In the genomic region with DNA sequence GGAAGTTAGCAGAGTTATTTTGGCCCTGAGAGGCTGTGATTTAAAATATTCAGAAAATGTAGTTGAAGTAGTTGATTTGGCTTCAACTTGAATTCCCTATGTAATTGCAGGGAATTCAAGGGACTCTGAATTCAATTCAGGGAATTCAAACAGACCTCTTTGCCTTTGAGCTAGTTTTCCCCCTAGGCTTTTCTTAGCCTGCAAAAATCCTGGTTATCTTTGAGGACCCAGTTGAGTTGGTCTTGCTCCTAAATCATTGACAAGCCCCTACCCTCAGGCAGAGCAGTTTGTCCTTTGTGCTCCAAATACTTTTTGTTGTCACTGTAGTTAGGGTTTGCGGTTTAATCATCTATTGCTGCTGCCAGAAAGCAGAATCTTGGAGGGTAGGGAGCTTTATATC, we compare ENCODE assay signal across 14 cellular contexts. TPM values are rescaled to one million over a fixed set of nuclear protein-coding genes. Genes with fewer than 3 reads are reported as not detected.
DNase-seq lines count a peak whose midpoint lies in the region; ATAC-seq and TF ChIP-seq lines count a peak whose summit lies in the region.
"Had no signal": no experiment of that assay in that cellular context is flagged by ENCODE, and none has a peak within 500 bp of the region (broad histone marks: within the 10 kb centered on the region; RNA-seq: fewer than 3 reads in every experiment).

No MANE protein-coding gene starts in this region.

- TF ChIP-seq EP300 in esophagus muscularis mucosa (IDR thresholded peaks at IDR 0.05): no peak

- H3K4me1 ChIP-seq in heart right ventricle: peaks cover 0 to 38% (median 8%) of the 10 kb centered on the region in 9 donors
- peaks cover 21 to 37% (median 32%) of the 10 kb centered on the region in 4 donors for H3K4me1 ChIP-seq in esophagus muscularis mucosa
- peaks cover 4% of the 10 kb centered on the region for H3K4me1 ChIP-seq in muscle layer of colon (ENCODE audit: insufficient read depth, low read length)

- H3K4me3 Mint-ChIP-seq in activated CD4-positive, alpha-beta memory T cell treated with anti-CD3 and anti-CD28 coated beads, Interleukin-2, amount 10 ng/mL, durations not matched to agents 7 days and 5 days: no peak overlapping the region
- H3K4me3 Mint-ChIP-seq in Calu3 (ENCODE audit: low read depth, unreplicated experiment): no peak overlapping the region

- H3K9ac ChIP-seq in muscle layer of colon (ENCODE audit: low read length): no peak overlapping the region
- H3K9ac ChIP-seq: BLaER1 treated with 17β-estradiol and CSF1 and Interleukin-3, amounts not matched to agents 10 nM and 100 nM had no signal

- TF ChIP-seq POLR2A in esophagus muscularis mucosa (IDR thresholded peaks at IDR 0.05; ENCODE audit: low read depth): no peak

- peak overlapping the region in 2 of 10 donors; percentile 10 to 44 for H3K27ac ChIP-seq in heart right ventricle
- H3K27ac ChIP-seq in esophagus muscularis mucosa (replicated peaks in 1 of 4): peak overlapping the region; percentile 5 to 87 (median 34)
- peak overlapping the region; percentile 31 for H3K27ac ChIP-seq in muscle layer of colon (ENCODE audit: low read depth, low read length)

- CTCF ChIA-PET in activated CD4-positive, alpha-beta memory T cell treated with anti-CD3 and anti-CD28 coated beads, Interleukin-2, amount 10 ng/mL, durations not matched to agents 7 days and 5 days (lab: Charles Lee): no interaction called here
- CTCF ChIA-PET in Calu3 (lab: Charles Lee): no interaction called here

- ATAC-seq in left ventricle myocardium superior (peak; percentile 21), heart right ventricle (no peak)
- ATAC-seq: K562 had no signal

- DNase-seq in left ventricle myocardium superior (no peak), heart right ventricle (no peak), esophagus muscularis mucosa (ENCODE audit: extremely low spot score) (no peak), NCI-H1930 (lab: John Stamatoyannopoulos, UW) (no peak), NOMO-1 treated with DMSO at 0.1 percent for 48 hours (lab: John Stamatoyannopoulos, UW; ENCODE audit: unreplicated experiment) (no peak), Calu3 (no peak)
- no peak for DNase-seq in activated CD4-positive, alpha-beta memory T cell treated with anti-CD3 and anti-CD28 coated beads, Interleukin-2, amount 10 ng/mL, durations not matched to agents 7 days and 5 days
- DNase-seq: DMS 273 treated with DMSO at 0.1 percent for 48 hours, NCI-H1436 treated with DMSO at 0.1 percent for 48 hours, NCI-H510A treated with DMSO at 0.1 percent for 48 hours, SIG-M5 had no signal

- no peaks in the 10 kb centered on the region for H3K27me3 Mint-ChIP-seq in activated CD4-positive, alpha-beta memory T cell treated with anti-CD3 and anti-CD28 coated beads, Interleukin-2, amount 10 ng/mL, durations not matched to agents 7 days and 5 days
- H3K27me3 Mint-ChIP-seq in Calu3 (ENCODE audit: unreplicated experiment): no peaks in the 10 kb centered on the region

- H3K4me1 Mint-ChIP-seq in activated CD4-positive, alpha-beta memory T cell treated with anti-CD3 and anti-CD28 coated beads, Interleukin-2, amount 10 ng/mL, durations not matched to agents 7 days and 5 days: no peaks in the 10 kb centered on the region
- peaks cover 8% of the 10 kb centered on the region for H3K4me1 Mint-ChIP-seq in Calu3 (ENCODE audit: low read depth, unreplicated experiment)

- no peak for TF ChIP-seq CTCF in heart right ventricle (IDR thresholded peaks at IDR 0.05)
- TF ChIP-seq CTCF in esophagus muscularis mucosa (IDR thresholded peaks at IDR 0.05): no peak
- TF ChIP-seq CTCF in Calu3 (IDR thresholded peaks at IDR 0.05; ENCODE audit: unreplicated experiment): no peak

- POLR2A ChIA-PET in activated CD4-positive, alpha-beta memory T cell treated with anti-CD3 and anti-CD28 coated beads, Interleukin-2, amount 10 ng/mL, durations not matched to agents 7 days and 5 days (lab: Charles Lee): no interaction called here

- WGBS in heart right ventricle, 2 donors: 53 to 70% methylated on average over 1 of the region's 1 CpG
- WGBS in esophagus muscularis mucosa: 75% methylated on average over 1 of the region's 1 CpG

- no peak overlapping the region for H3K4me3 ChIP-seq in heart right ventricle
- H3K4me3 ChIP-seq in esophagus muscularis mucosa: no peak overlapping the region
- no peak overlapping the region for H3K4me3 ChIP-seq in muscle layer of colon (ENCODE audit: low read depth in 1 of 2, low read length in 2 of 2)
- H3K4me3 ChIP-seq: BLaER1 treated with 17β-estradiol and CSF1 and Interleukin-3, amounts not matched to agents 10 nM and 100 nM; K562 had no signal

- H3K9me3 Mint-ChIP-seq in activated CD4-positive, alpha-beta memory T cell treated with anti-CD3 and anti-CD28 coated beads, Interleukin-2, amount 10 ng/mL, durations not matched to agents 7 days and 5 days: no peaks in the 10 kb centered on the region
- no peaks in the 10 kb centered on the region for H3K9me3 Mint-ChIP-seq in Calu3 (ENCODE audit: low read depth, unreplicated experiment)

- H3K36me3 ChIP-seq in heart right ventricle: no peaks in the 10 kb centered on the region
- no peaks in the 10 kb centered on the region for H3K36me3 ChIP-seq in esophagus muscularis mucosa
- no peaks in the 10 kb centered on the region for H3K36me3 ChIP-seq in muscle layer of colon (ENCODE audit: insufficient read depth, low read length)
- H3K36me3 ChIP-seq: BLaER1 treated with 17β-estradiol and CSF1 and Interleukin-3, amounts not matched to agents 10 nM and 100 nM had no signal

- H3K27me3 ChIP-seq in heart right ventricle (no peaks in the 10 kb centered on the region), esophagus muscularis mucosa (no peaks in the 10 kb centered on the region), muscle layer of colon (ENCODE audit: control insufficient read depth in 1 of 2, insufficient read depth in 2 of 2, low read length in 2 of 2) (no peaks in the 10 kb centered on the region)
- H3K27me3 ChIP-seq: BLaER1 treated with 17β-estradiol and CSF1 and Interleukin-3, amounts not matched to agents 10 nM and 100 nM had no signal

- H3K36me3 Mint-ChIP-seq in activated CD4-positive, alpha-beta memory T cell treated with anti-CD3 and anti-CD28 coated beads, Interleukin-2, amount 10 ng/mL, durations not matched to agents 7 days and 5 days (ENCODE audit: low read depth): no peaks in the 10 kb centered on the region
- no peaks in the 10 kb centered on the region for H3K36me3 Mint-ChIP-seq in Calu3 (ENCODE audit: insufficient read depth, unreplicated experiment)

- H3K27ac Mint-ChIP-seq in activated CD4-positive, alpha-beta memory T cell treated with anti-CD3 and anti-CD28 coated beads, Interleukin-2, amount 10 ng/mL, durations not matched to agents 7 days and 5 days: no peak overlapping the region
- no peak overlapping the region for H3K27ac Mint-ChIP-seq in Calu3 (ENCODE audit: unreplicated experiment)

- intact Hi-C loops in left ventricle myocardium superior (cut with micrococcal nuclease) (no loop called here), heart right ventricle (cut with DNase I) (no loop called here), esophagus muscularis mucosa (cut with DNase I) (no loop called here), Calu3 (cut with micrococcal nuclease; ENCODE audit: unreplicated experiment) (no loop called here)

- H3K9me3 ChIP-seq in heart right ventricle (peaks cover 0 to 3% (median 0%) of the 10 kb centered on the region in 11 donors), esophagus muscularis mucosa (no peaks in the 10 kb centered on the region), muscle layer of colon (ENCODE audit: low read length) (no peaks in the 10 kb centered on the region)

- no TSS peak for BruUV-seq in Calu3 (replicated peaks; lab: Mats Ljungman, UMichigan)

RNA-seq across cellular contexts. Expression of a gene that starts 20.4 kb away (rescaled TPM):
- total RNA-seq in left ventricle myocardium superior (41.8 TPM), heart right ventricle (10 to 100 TPM; 22.2 to 67.9 (median 48.6) TPM), esophagus muscularis mucosa (10 to 100 TPM; 15.8 to 23.2 (median 19.4) TPM), Calu3 (2022) (14.3 and 18.0 TPM in 2 replicates)
- polyA plus RNA-seq in heart right ventricle: 10 to 100 TPM in 1 of 2 donors, 1 to 10 TPM in 1; 5.1 to 13.5 TPM
- 1 to 10 TPM; 3.0 to 3.1 TPM for total RNA-seq in activated CD4-positive, alpha-beta memory T cell treated with anti-CD3 and anti-CD28 coated beads, Interleukin-2, amount 10 ng/mL, durations not matched to agents 7 days and 5 days
